ENCODE assay signal across 17 cellular contexts in genomic region chr9:37332581-37332980, GRCh38.
A peak's percentile ranks its signal among the peaks of the same experiment; 100 is the strongest.
DNase-seq lines count a peak whose midpoint lies in the region; ATAC-seq, FAIRE-seq and TF ChIP-seq lines count a peak whose summit lies in the region.
"Had no signal": no experiment of that assay in that cellular context is flagged by ENCODE, and none has a peak within 500 bp of the region (broad histone marks: within the 10 kb centered on the region; RNA-seq: fewer than 3 reads in every experiment).

No MANE protein-coding gene starts in this region.

- H3K9me2 ChIP-seq in Karpas-422 (replicated peaks; ENCODE audit: insufficient read depth, low read length) = no peaks in the 10 kb centered on the region

- H3K4me3 ChIP-seq in HepG2 (replicated peaks in 1 of 3; ENCODE audit: insufficient read depth in 1 of 3, low read depth in 2 of 3, low read length in 3 of 3) (no peak overlapping the region), right lobe of liver (no peak overlapping the region), Karpas-422 (ENCODE audit: low read length) (peak overlapping the region; percentile 25; the same call in 1 of the 2 replicates), K562 (no peak overlapping the region)
- H3K4me3 ChIP-seq: GM12878 had no signal

- DNase-seq in HepG2 (ENCODE audit: low spot score) (no peak), right lobe of liver (no peak), Karpas-422 (no peak), K562 (ENCODE audit: extremely low read depth in 1 of 4, low spot score in 3 of 4) (no peak), C1 segment of cervical spinal cord (lab: John Stamatoyannopoulos, UW) (no peak), urothelium cell line (ENCODE audit: low spot score) (no peak), NCI-H1694 treated with DMSO at 0.1 percent for 48 hours (lab: John Stamatoyannopoulos, UW) (no peak)
- DNase-seq: CD4-positive, alpha-beta memory T cell; DMS153; DMS79; EL; HCEC 1CT; KBM-7 had no signal

- POLR2A ChIA-PET in HepG2 (lab: Yijun Ruan, JAX) = no interaction called here
- POLR2A ChIA-PET in K562 (lab: Yijun Ruan, JAX) = no interaction called here

- intact Hi-C loops in HepG2 (cut with micrococcal nuclease; ENCODE audit: unreplicated experiment) = no loop called here
- intact Hi-C loops in right lobe of liver (cut with DNase I) = no loop called here
- intact Hi-C loops in K562 (cut with micrococcal nuclease) = no loop called here

- in situ Hi-C loops in HepG2 (cut with HindIII; ENCODE audit: extremely low pct_ligation_motif_present, low pct_unique_long_range_greater_than_20kb) = no loop called here
- in situ Hi-C loops in K562 (cut with MboI) = no loop called here

- CTCF ChIA-PET in HepG2 (lab: Yijun Ruan, JAX; ENCODE audit: low intra/inter-chr PET ratio, low total read pairs) = no interaction called here
- CTCF ChIA-PET in K562 (lab: Yijun Ruan, JAX; ENCODE audit: low intra/inter-chr PET ratio) = no interaction called here

- no peaks in the 10 kb centered on the region for H3K27me3 ChIP-seq in HepG2 (ENCODE audit: control insufficient read depth in 1 of 2, insufficient read depth in 2 of 2, low read length in 2 of 2)
- no peaks in the 10 kb centered on the region for H3K27me3 ChIP-seq in right lobe of liver
- no peaks in the 10 kb centered on the region for H3K27me3 ChIP-seq in Karpas-422 (ENCODE audit: low read length)
- no peaks in the 10 kb centered on the region for H3K27me3 ChIP-seq in K562 (ENCODE audit: control insufficient read depth in 2 of 2, insufficient read depth in 2 of 2, low read length in 2 of 2)

- H3K36me3 ChIP-seq in HepG2 (replicated peaks in 1 of 2; ENCODE audit: control insufficient read depth in 1 of 2, insufficient read depth in 2 of 2, low read length in 2 of 2) = no peaks in the 10 kb centered on the region
- H3K36me3 ChIP-seq in right lobe of liver = no peaks in the 10 kb centered on the region
- no peaks in the 10 kb centered on the region for H3K36me3 ChIP-seq in Karpas-422 (ENCODE audit: insufficient read depth, low read length)
- H3K36me3 ChIP-seq in K562 (ENCODE audit: control insufficient read depth, insufficient read depth, low read length) = peaks cover 12% of the 10 kb centered on the region; the same call in 2 of the 3 replicates

- no peaks in the 10 kb centered on the region for H4K20me1 ChIP-seq in HepG2 (ENCODE audit: insufficient read depth, low read length)
- H4K20me1 ChIP-seq in Karpas-422 (ENCODE audit: insufficient read depth, low read depth, low read length) = no peaks in the 10 kb centered on the region
- no peaks in the 10 kb centered on the region for H4K20me1 ChIP-seq in K562 (replicated peaks; ENCODE audit: control insufficient read depth, insufficient read depth, low read length)

- no peaks in the 10 kb centered on the region for H3K9me1 ChIP-seq in K562 (ENCODE audit: control insufficient read depth, insufficient read depth, low read length)

- H3K4me2 ChIP-seq in HepG2 (ENCODE audit: low read depth, low read length) (no peak overlapping the region), Karpas-422 (ENCODE audit: low read depth, low read length, poor library complexity, severe bottlenecking) (peak overlapping the region; percentile 44), K562 (ENCODE audit: insufficient read depth, low read length) (no peak overlapping the region)

- TF ChIP-seq EP300 in HepG2 (IDR thresholded peaks at IDR 0.05; ENCODE audit: low read depth in 2 of 2, low read length in 2 of 2) (no peak), HepG2 (CRISPR knock-in tag; IDR thresholded peaks at IDR 0.05; ENCODE audit: borderline replicate concordance) (no peak), K562 (IDR thresholded peaks at IDR 0.05; ENCODE audit: low read length) (no peak)

- no peak overlapping the region for H3K27ac ChIP-seq in HepG2 (ENCODE audit: extremely low read length, insufficient read depth, low read length)
- H3K27ac ChIP-seq in right lobe of liver = no peak overlapping the region
- peak overlapping the region; percentile 100 for H3K27ac ChIP-seq in Karpas-422 (ENCODE audit: low read length)
- no peak overlapping the region for H3K27ac ChIP-seq in K562 (ENCODE audit: extremely low read depth, low read depth, low read length)
- H3K27ac ChIP-seq: 22Rv1 had no signal

- no peaks in the 10 kb centered on the region for H3K79me2 ChIP-seq in HepG2 (ENCODE audit: insufficient read depth, low read length)
- peaks cover 23% of the 10 kb centered on the region; the same call in 1 of the 2 replicates for H3K79me2 ChIP-seq in Karpas-422 (ENCODE audit: low read length)
- peaks cover 16% of the 10 kb centered on the region; the same call in 2 of the 3 replicates for H3K79me2 ChIP-seq in K562 (ENCODE audit: control insufficient read depth, insufficient read depth, low read length)

- TF ChIP-seq CTCF in HepG2 (CRISPR knock-in tag; IDR thresholded peaks at IDR 0.05) = no peak
- no peak for TF ChIP-seq CTCF in right lobe of liver (IDR thresholded peaks at IDR 0.05)
- no peak for TF ChIP-seq CTCF in K562 (IDR thresholded peaks at IDR 0.05 in 2 of 3, conservative IDR thresholded peaks at IDR 0.05 in 1 of 3; ENCODE audit: insufficient read depth in 2 of 3, low read depth in 1 of 3, low read length in 3 of 3)

- TF ChIP-seq RAD21 in HepG2 (CRISPR knock-in tag; IDR thresholded peaks at IDR 0.05) (no peak), K562 (CRISPR knock-in tag; conservative IDR thresholded peaks at IDR 0.05 in 1 of 2, IDR thresholded peaks at IDR 0.05 in 1 of 2) (no peak)

- TF ChIP-seq POLR2A in HepG2 (IDR thresholded peaks at IDR 0.05; ENCODE audit: insufficient read depth in 1 of 2, low read depth in 2 of 2, low read length in 2 of 2) (no peak), right lobe of liver (IDR thresholded peaks at IDR 0.05) (no peak), K562 (conservative IDR thresholded peaks at IDR 0.05) (no peak)

- FAIRE-seq in HepG2 (lab: Jason Lieb, UNC) (no peak), K562 (lab: Jason Lieb, UNC) (no peak), urothelium cell line (lab: Jason Lieb, UNC) (no peak)
- FAIRE-seq: GM12878, H54 had no signal

- H3K9ac ChIP-seq in HepG2 (ENCODE audit: insufficient read depth, low read depth, low read length) (no peak overlapping the region), Karpas-422 (ENCODE audit: low read length) (peak overlapping the region; percentile 16; the same call in 1 of the 2 replicates), K562 (ENCODE audit: insufficient read depth in 1 of 2, low read depth in 2 of 2, low read length in 2 of 2) (no peak overlapping the region)

- ATAC-seq in HepG2 (no peak), right lobe of liver (no peak), K562 (no peak), GM18861 (IDR thresholded peaks at IDR 0.05; ENCODE audit: unreplicated experiment) (no peak)

- no peaks in the 10 kb centered on the region for H3K9me3 ChIP-seq in HepG2 (ENCODE audit: low read length)
- H3K9me3 ChIP-seq in right lobe of liver = no peaks in the 10 kb centered on the region
- no peaks in the 10 kb centered on the region for H3K9me3 ChIP-seq in Karpas-422 (ENCODE audit: low read length)
- no peaks in the 10 kb centered on the region for H3K9me3 ChIP-seq in K562 (replicated peaks; ENCODE audit: control insufficient read depth, insufficient read depth, low read depth, low read length)

- H3K4me1 ChIP-seq in HepG2 (ENCODE audit: insufficient read depth, low read length) = no peaks in the 10 kb centered on the region
- peaks cover 0 to 9% (median 0%) of the 10 kb centered on the region in 4 donors for H3K4me1 ChIP-seq in right lobe of liver
- H3K4me1 ChIP-seq in Karpas-422 (ENCODE audit: low read length) = peaks cover 99% of the 10 kb centered on the region
- H3K4me1 ChIP-seq in K562 (replicated peaks in 1 of 2; ENCODE audit: control insufficient read depth in 2 of 2, insufficient read depth in 2 of 2, low read length in 2 of 2) = peaks cover 0 to 18% of the 10 kb centered on the region in 2 experiments; a peak in 2 of 5 replicates

- BruUV-seq in HepG2 (replicated peaks; lab: Mats Ljungman, UMichigan) (no TSS peak), K562 (replicated peaks; lab: Mats Ljungman, UMichigan) (no TSS peak)

- H2AFZ ChIP-seq in HepG2 (ENCODE audit: low read length) = no peak overlapping the region
- H2AFZ ChIP-seq in Karpas-422 (ENCODE audit: low read length) = no peak overlapping the region
- no peak overlapping the region for H2AFZ ChIP-seq in K562 (ENCODE audit: low read depth, low read length)

TF ChIP-seq in HepG2, 621 proteins besides CTCF, POLR2A, EP300 and RAD21 (continues in another document):
- no peak for TF ChIP-seq ZNF354B (CRISPR knock-in tag; IDR thresholded peaks at IDR 0.05)
- no peak for TF ChIP-seq ETV5 (CRISPR knock-in tag; IDR thresholded peaks at IDR 0.05; ENCODE audit: borderline replicate concordance)
- TF ChIP-seq MAFK (conservative IDR thresholded peaks at IDR 0.05 in 1 of 2, IDR thresholded peaks at IDR 0.05 in 1 of 2; ENCODE audit: low read length in 2 of 2) = peak; percentile 86 to 93
- no peak for TF ChIP-seq GLMP (CRISPR knock-in tag; IDR thresholded peaks at IDR 0.05; ENCODE audit: borderline replicate concordance)
- no peak for TF ChIP-seq MATR3 (CRISPR knock-in tag; IDR thresholded peaks at IDR 0.05)
- peak; percentile 86 for TF ChIP-seq MAFF (IDR thresholded peaks at IDR 0.05; ENCODE audit: low read depth, low read length)

TF ChIP-seq in K562, 482 proteins besides CTCF, POLR2A, EP300 and RAD21 (continues in another document):
- no peak for TF ChIP-seq RFX1 (IDR thresholded peaks at IDR 0.05)
- TF ChIP-seq ZNF316 (IDR thresholded peaks at IDR 0.05) = peak; percentile 97
- no peak for TF ChIP-seq ZNF395 (CRISPR knock-in tag; IDR thresholded peaks at IDR 0.05)
- TF ChIP-seq ZNF280B (CRISPR knock-in tag; IDR thresholded peaks at IDR 0.05) = no peak
- TF ChIP-seq SREBF2 (CRISPR knock-in tag; IDR thresholded peaks at IDR 0.05) = no peak

Comparison
In these comparisons a context has a peak if more than half of its experiments do, and no peak if none do; other contexts are left out.
1. Of the 241 proteins assayed by ChIP-seq in both HepG2 and K562: peak only in HepG2: none; only in K562: MAFG; in both: MAFF and MAFK; in neither: 238.